ENCODE assay signal across 16 cellular contexts in genomic region chr12:17372508-17372907, GRCh38.
"Had no signal": no experiment of that assay in that cellular context is flagged by ENCODE, and none has a peak within 500 bp of the region (broad histone marks: within the 10 kb centered on the region; RNA-seq: fewer than 3 reads in every experiment).

No MANE protein-coding gene starts in this region.

- DNase-seq: activated CD4-positive, alpha-beta memory T cell treated with anti-CD3 and anti-CD28 coated beads, Interleukin-2, amount 10 ng/mL, durations not matched to agents 7 days and 5 days; activated CD4-positive, alpha-beta T cell treated with anti-CD3 and anti-CD28 coated beads for 36 hours; activated CD8-positive, alpha-beta memory T cell treated with anti-CD3 and anti-CD28 coated beads, Interleukin-2, amount 50 U/mL, for 4 hours; activated gamma-delta T cell treated with Interleukin-2 at 50 U/mL for 16 hours; activated naive CD8-positive, alpha-beta T cell treated with anti-CD3 and anti-CD28 coated beads for 36 hours; activated T-cell treated with anti-CD3 and anti-CD28 coated beads, Interleukin-2, amount 50 U/mL, for 72 hours; anterior cingulate cortex; dermis blood vessel endothelial cell; kidney; mesendoderm; stimulated activated CD4-positive, alpha-beta T cell treated with anti-CD3 and anti-CD28 coated beads, Interleukin-12 subunit alpha, Interleukin-12 subunit beta, amount 100 ng/mL, for 4 hours; stimulated activated naive CD4-positive, alpha-beta T cell; substantia nigra; trophoblast cell had no signal

- H3K27ac ChIP-seq: hepatocyte, VCaP had no signal

- H3K27me3 ChIP-seq: hepatocyte had no signal

- H3K79me2 ChIP-seq: hepatocyte had no signal

- H3K4me2 ChIP-seq: hepatocyte had no signal

- H2AFZ ChIP-seq: hepatocyte had no signal

- H3K4me3 ChIP-seq: hepatocyte had no signal
